ENCODE assay signal across 14 cellular contexts in the genomic region with DNA sequence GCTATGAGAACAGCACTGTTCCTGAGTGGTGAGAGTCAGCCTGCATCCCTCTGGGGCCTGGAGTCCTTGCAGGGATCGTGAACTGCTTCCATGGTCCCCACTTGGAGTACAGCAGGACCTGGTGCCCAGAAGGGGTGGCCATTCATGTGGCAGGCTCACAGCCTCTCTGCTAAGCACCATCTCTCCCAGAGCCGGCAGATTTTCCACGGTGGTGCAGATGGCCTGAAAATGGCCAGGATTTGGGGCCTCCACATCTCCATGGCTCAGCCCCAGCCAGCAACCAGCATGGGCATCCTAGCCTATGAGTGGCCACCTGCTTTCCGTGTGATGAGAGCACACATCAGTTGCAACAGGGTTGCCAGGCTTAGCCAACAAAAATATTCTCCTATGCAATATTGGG. TPM values are rescaled to one million over a fixed set of nuclear protein-coding genes. Genes with fewer than 3 reads are reported as not detected.
"Had no signal": no experiment of that assay in that cellular context is flagged by ENCODE, and none has a peak within 500 bp of the region (broad histone marks: within the 10 kb centered on the region; RNA-seq: fewer than 3 reads in every experiment).

No MANE protein-coding gene starts in this region.

- H3K27me3 Mint-ChIP-seq: activated naive CD8-positive, alpha-beta T cell treated with anti-CD3 and anti-CD28 coated beads, Interleukin-2, amount 10 ng/mL, durations not matched to agents 7 days and 5 days had no signal

- H3K27ac Mint-ChIP-seq: nephron progenitor cell had no signal

- H3K9me3 ChIP-seq: ascending aorta, lower lobe of right lung, ovary, sigmoid colon, SJCRH30, suprapubic skin, upper lobe of left lung had no signal

- H3K36me3 ChIP-seq: ascending aorta, lower lobe of right lung, ovary, sigmoid colon, SJCRH30, suprapubic skin, upper lobe of left lung had no signal

- H3K4me1 ChIP-seq: ascending aorta, sigmoid colon, SJCRH30 had no signal

- H3K4me3 ChIP-seq: ascending aorta, lower lobe of right lung, mucosa of descending colon, ovary, sigmoid colon, SJCRH30, suprapubic skin, upper lobe of left lung had no signal

- H3K27me3 ChIP-seq: ascending aorta, ovary, sigmoid colon, suprapubic skin, upper lobe of left lung had no signal

- H3K4me3 Mint-ChIP-seq: activated naive CD8-positive, alpha-beta T cell treated with anti-CD3 and anti-CD28 coated beads, Interleukin-2, amount 10 ng/mL, durations not matched to agents 7 days and 5 days; nephron progenitor cell; T-helper 2 cell treated with Interferon-gamma antibody and Interleukin-4, amounts not matched to agents 5 μg/mL and 100 μg/mL, for 36 hours had no signal

- DNase-seq: activated CD8-positive, alpha-beta memory T cell treated with anti-CD3 and anti-CD28 coated beads for 24 hours; activated naive CD8-positive, alpha-beta T cell treated with anti-CD3 and anti-CD28 coated beads, Interleukin-2, amount 10 ng/mL, durations not matched to agents 7 days and 5 days; left cardiac atrium; lower lobe of right lung; mucosa of descending colon; nephron progenitor cell; ovary; sigmoid colon; SJCRH30; stimulated activated naive CD4-positive, alpha-beta T cell had no signal

- ATAC-seq: left cardiac atrium, lower lobe of right lung had no signal

- H3K27ac ChIP-seq: ascending aorta, lower lobe of right lung, ovary, sigmoid colon, SJCRH30, suprapubic skin, upper lobe of left lung had no signal

RNA-seq across cellular contexts. Expression of a gene that starts 33.9 kb away (rescaled TPM):
- total RNA-seq: SJCRH30 had no signal
